15 cellular contexts compared by ENCODE assay signal in genomic region chr19:40584007-40584406, GRCh38. TPM values are rescaled to one million over a fixed set of nuclear protein-coding genes. Genes with fewer than 3 reads are reported as not detected.
DNase-seq lines count a peak whose midpoint lies in the region; ATAC-seq and TF ChIP-seq lines count a peak whose summit lies in the region.
"Had no signal": no experiment of that assay in that cellular context is flagged by ENCODE, and none has a peak within 500 bp of the region (broad histone marks: within the 10 kb centered on the region; RNA-seq: fewer than 3 reads in every experiment).

No MANE protein-coding gene starts in this region.

- no peak overlapping the region for H2AFZ ChIP-seq in PC-9
- H2AFZ ChIP-seq: parathyroid adenoma had no signal

- no peak overlapping the region for H3K4me3 ChIP-seq in PC-9
- no peak overlapping the region for H3K4me3 ChIP-seq in epithelial cell of esophagus (ENCODE audit: low read length)
- H3K4me3 ChIP-seq in upper lobe of right lung: no peak overlapping the region
- H3K4me3 ChIP-seq: suprapubic skin had no signal

- DNase-seq in stimulated activated naive CD8-positive, alpha-beta T cell treated with anti-CD3 and anti-CD28 coated beads, Interleukin-15, amount 100 ng/mL, for 72 hours: no peak
- no peak for DNase-seq in PC-9
- peak; percentile 44 for DNase-seq in epithelial cell of esophagus (ENCODE audit: low read depth)
- DNase-seq in type B pancreatic cell (ENCODE audit: extremely low spot score, unreplicated experiment): no peak
- no peak for DNase-seq in upper lobe of right lung
- no peak for DNase-seq in NOMO-1 (lab: John Stamatoyannopoulos, UW; ENCODE audit: unreplicated experiment in 2 of 2)
- no peak for DNase-seq in NCI-H1092 treated with DMSO at 0.1 percent for 48 hours (lab: John Stamatoyannopoulos, UW)
- DNase-seq: CD4-positive, CD25-positive, alpha-beta regulatory T cell; central memory CD4-positive, alpha-beta T cell; NCI-H1417 treated with DMSO at 0.1 percent for 48 hours; stimulated activated CD4-positive, alpha-beta T cell treated with anti-CD3 and anti-CD28 coated beads, Interleukin-4, amount 100 ng/mL, for 1 hour had no signal

- intact Hi-C loops in PC-9 (cut with micrococcal nuclease; ENCODE audit: unreplicated experiment) (no loop called here), upper lobe of right lung (cut with DNase I) (no loop called here)

- H3K27me3 ChIP-seq in PC-9 (ENCODE audit: insufficient read depth, low read depth): no peaks in the 10 kb centered on the region
- no peaks in the 10 kb centered on the region for H3K27me3 ChIP-seq in upper lobe of right lung
- H3K27me3 ChIP-seq: suprapubic skin had no signal

- peaks cover 15% of the 10 kb centered on the region; the same call in 1 of the 2 replicates for H3K4me1 ChIP-seq in PC-9 (replicated peaks; ENCODE audit: insufficient read depth)
- H3K4me1 ChIP-seq in upper lobe of right lung: no peaks in the 10 kb centered on the region
- H3K4me1 ChIP-seq: parathyroid adenoma, suprapubic skin had no signal

- H3K36me3 Mint-ChIP-seq in stimulated activated naive CD8-positive, alpha-beta T cell treated with anti-CD3 and anti-CD28 coated beads, Interleukin-15, Interleukin-2, amounts not matched to agents 100 ng/mL and 50 ng/mL, for 24 hours (ENCODE audit: low read depth): peaks cover 59% of the 10 kb centered on the region
- H3K36me3 Mint-ChIP-seq in type B pancreatic cell: peaks cover 16% of the 10 kb centered on the region

- no peaks in the 10 kb centered on the region for H3K9me3 Mint-ChIP-seq in stimulated activated naive CD8-positive, alpha-beta T cell treated with anti-CD3 and anti-CD28 coated beads, Interleukin-15, Interleukin-2, amounts not matched to agents 100 ng/mL and 50 ng/mL, for 24 hours
- H3K9me3 Mint-ChIP-seq in stimulated activated naive CD8-positive, alpha-beta T cell treated with anti-CD3 and anti-CD28 coated beads, Interleukin-15, amount 100 ng/mL, for 72 hours: no peaks in the 10 kb centered on the region
- no peaks in the 10 kb centered on the region for H3K9me3 Mint-ChIP-seq in type B pancreatic cell
- H3K9me3 Mint-ChIP-seq: CD4-positive, CD25-positive, alpha-beta regulatory T cell had no signal

- no peak overlapping the region for H3K27ac ChIP-seq in PC-9
- H3K27ac ChIP-seq in upper lobe of right lung: no peak overlapping the region
- H3K27ac ChIP-seq: parathyroid adenoma, suprapubic skin had no signal

- ATAC-seq in stimulated activated naive CD8-positive, alpha-beta T cell treated with anti-CD3 and anti-CD28 coated beads, Interleukin-15, amount 100 ng/mL, for 72 hours: no peak
- ATAC-seq in upper lobe of right lung: no peak
- ATAC-seq: left ventricle myocardium superior had no signal

- H3K79me2 ChIP-seq in PC-9 (ENCODE audit: low read depth): no peaks in the 10 kb centered on the region
- H3K79me2 ChIP-seq: parathyroid adenoma had no signal

- H3K4me1 Mint-ChIP-seq in stimulated activated naive CD8-positive, alpha-beta T cell treated with anti-CD3 and anti-CD28 coated beads, Interleukin-15, Interleukin-2, amounts not matched to agents 100 ng/mL and 50 ng/mL, for 24 hours (ENCODE audit: low read depth): peaks cover 8% of the 10 kb centered on the region
- H3K4me1 Mint-ChIP-seq in stimulated activated naive CD8-positive, alpha-beta T cell treated with anti-CD3 and anti-CD28 coated beads, Interleukin-15, amount 100 ng/mL, for 72 hours: peaks cover 20% of the 10 kb centered on the region
- no peaks in the 10 kb centered on the region for H3K4me1 Mint-ChIP-seq in type B pancreatic cell (ENCODE audit: unreplicated experiment)

- H3K36me3 ChIP-seq in PC-9 (ENCODE audit: low read depth) (no peaks in the 10 kb centered on the region), upper lobe of right lung (peaks cover 64% of the 10 kb centered on the region)

- peaks cover 18% of the 10 kb centered on the region for H3F3A ChIP-seq in PC-9 (ENCODE audit: insufficient read depth, low read depth)

- POLR2A ChIA-PET in PC-9 (lab: Charles Lee; ENCODE audit: unreplicated experiment): no interaction called here

- TF ChIP-seq CTCF in PC-9 (conservative IDR thresholded peaks at IDR 0.05) (0 out of 2 replicates have a peak, but pooled peaks have one; percentile 24), epithelial cell of esophagus (IDR thresholded peaks at IDR 0.05; ENCODE audit: insufficient read depth, low read depth, low read length, missing control alignments) (peak; percentile 44), type B pancreatic cell (conservative IDR thresholded peaks at IDR 0.05) (peak; percentile 63), upper lobe of right lung (IDR thresholded peaks at IDR 0.05) (no peak)

- peak overlapping the region; percentile 23 for H3K27ac Mint-ChIP-seq in stimulated activated naive CD8-positive, alpha-beta T cell treated with anti-CD3 and anti-CD28 coated beads, Interleukin-15, Interleukin-2, amounts not matched to agents 100 ng/mL and 50 ng/mL, for 24 hours
- no peak overlapping the region for H3K27ac Mint-ChIP-seq in stimulated activated naive CD8-positive, alpha-beta T cell treated with anti-CD3 and anti-CD28 coated beads, Interleukin-15, amount 100 ng/mL, for 72 hours
- H3K27ac Mint-ChIP-seq in type B pancreatic cell: no peak overlapping the region

- H4K20me1 ChIP-seq in PC-9 (ENCODE audit: insufficient read depth): no peaks in the 10 kb centered on the region

- no peak overlapping the region for H3K4me3 Mint-ChIP-seq in stimulated activated naive CD8-positive, alpha-beta T cell treated with anti-CD3 and anti-CD28 coated beads, Interleukin-15, Interleukin-2, amounts not matched to agents 100 ng/mL and 50 ng/mL, for 24 hours
- H3K4me3 Mint-ChIP-seq in stimulated activated naive CD8-positive, alpha-beta T cell treated with anti-CD3 and anti-CD28 coated beads, Interleukin-15, amount 100 ng/mL, for 72 hours: no peak overlapping the region
- no peak overlapping the region for H3K4me3 Mint-ChIP-seq in type B pancreatic cell
- H3K4me3 Mint-ChIP-seq: CD4-positive, CD25-positive, alpha-beta regulatory T cell had no signal

- no TSS peak for BruUV-seq in PC-9 (replicated peaks; lab: Mats Ljungman, UMichigan)

- H3K9me3 ChIP-seq in PC-9 (ENCODE audit: insufficient read depth, low read depth) (no peaks in the 10 kb centered on the region), upper lobe of right lung (no peaks in the 10 kb centered on the region)
- H3K9me3 ChIP-seq: suprapubic skin had no signal

- H3K4me2 ChIP-seq in PC-9: no peak overlapping the region

- H3K9me2 ChIP-seq in PC-9 (ENCODE audit: insufficient read depth): no peaks in the 10 kb centered on the region

- CTCF ChIA-PET in PC-9 (lab: Charles Lee): no interaction called here

- no peaks in the 10 kb centered on the region for H3K27me3 Mint-ChIP-seq in stimulated activated naive CD8-positive, alpha-beta T cell treated with anti-CD3 and anti-CD28 coated beads, Interleukin-15, Interleukin-2, amounts not matched to agents 100 ng/mL and 50 ng/mL, for 24 hours
- no peaks in the 10 kb centered on the region for H3K27me3 Mint-ChIP-seq in stimulated activated naive CD8-positive, alpha-beta T cell treated with anti-CD3 and anti-CD28 coated beads, Interleukin-15, amount 100 ng/mL, for 72 hours
- no peaks in the 10 kb centered on the region for H3K27me3 Mint-ChIP-seq in type B pancreatic cell
- H3K27me3 Mint-ChIP-seq: CD4-positive, CD25-positive, alpha-beta regulatory T cell had no signal

RNA-seq across cellular contexts. Expression of gene SHKBP1, which starts 7.3 kb away (rescaled TPM):
- 90.1 and 93.7 TPM in 2 replicates for total RNA-seq in PC-9 (2021)
- 54.6 and 55.4 TPM in 2 replicates for total RNA-seq in type B pancreatic cell (ENCODE audit: low replicate concordance)
- 68.1 TPM for total RNA-seq in upper lobe of right lung

RNA-seq across cellular contexts. Expression of gene LTBP4, which starts 17.2 kb away (rescaled TPM):
- total RNA-seq in PC-9 (2021): 163 and 203 TPM in 2 replicates
- 31.8 and 145 TPM in 2 replicates for total RNA-seq in type B pancreatic cell (ENCODE audit: low replicate concordance)
- 430 TPM for total RNA-seq in upper lobe of right lung
